ENCODE assay signal across 27 cellular contexts in genomic region chr18:76613058-76613457, GRCh38.
"Had no signal": no experiment of that assay in that cellular context is flagged by ENCODE, and none has a peak within 500 bp of the region (broad histone marks: within the 10 kb centered on the region; RNA-seq: fewer than 3 reads in every experiment).

No MANE protein-coding gene starts in this region.

- H3K27ac Mint-ChIP-seq: activated B cell treated with CpG ODN at 0.5 μM for 24 hours; activated CD8-positive, alpha-beta T cell treated with anti-CD3 and anti-CD28 coated beads for 36 hours; activated naive CD4-positive, alpha-beta T cell treated with anti-CD3 and anti-CD28 coated beads for 36 hours; activated naive CD4-positive, alpha-beta T cell treated with anti-CD3 and anti-CD28 coated beads, Interleukin-2, amount 50 U/mL, for 24 hours; activated naive CD8-positive, alpha-beta T cell treated with anti-CD3 and anti-CD28 coated beads for 36 hours; activated T-helper 17 cell treated with anti-CD3 and anti-CD28 coated beads, Interleukin-2, amount 50 U/mL, for 72 hours; brain; T-helper 1 cell treated with Interleukin-12 subunit alpha and Interleukin-12 subunit beta and Interleukin-4 antibody, amounts not matched to agents 30 μg/mL and 1 μg/mL, for 36 hours had no signal

- H3K36me3 ChIP-seq: ascending aorta, breast epithelium, cardiac muscle cell, colonic mucosa, WERI-Rb-1 had no signal

- H3K4me3 ChIP-seq: ascending aorta, breast epithelium, cardiac muscle cell, colonic mucosa had no signal

- H3K4me3 Mint-ChIP-seq: activated B cell treated with CpG ODN at 0.5 μM for 24 hours; activated CD8-positive, alpha-beta T cell treated with anti-CD3 and anti-CD28 coated beads for 36 hours; activated naive CD4-positive, alpha-beta T cell treated with anti-CD3 and anti-CD28 coated beads for 36 hours; activated naive CD4-positive, alpha-beta T cell treated with anti-CD3 and anti-CD28 coated beads, Interleukin-2, amount 50 U/mL, for 24 hours; activated naive CD8-positive, alpha-beta T cell treated with anti-CD3 and anti-CD28 coated beads for 36 hours; activated T-cell treated with anti-CD3 and anti-CD28 coated beads, Interleukin-2, amount 50 U/mL, for 4 hours; activated T-helper 17 cell treated with anti-CD3 and anti-CD28 coated beads, Interleukin-2, amount 50 U/mL, for 72 hours; brain; T-helper 1 cell treated with Interleukin-12 subunit alpha and Interleukin-12 subunit beta and Interleukin-4 antibody, amounts not matched to agents 30 μg/mL and 1 μg/mL, for 36 hours had no signal

- H3K4me1 ChIP-seq: ascending aorta, breast epithelium, colonic mucosa had no signal

- H3K27me3 ChIP-seq: ascending aorta, breast epithelium, cardiac muscle cell, colonic mucosa had no signal

- H3K9me3 Mint-ChIP-seq: activated B cell treated with CpG ODN at 0.5 μM for 24 hours; activated CD8-positive, alpha-beta T cell treated with anti-CD3 and anti-CD28 coated beads for 36 hours; activated naive CD4-positive, alpha-beta T cell treated with anti-CD3 and anti-CD28 coated beads for 36 hours; activated naive CD4-positive, alpha-beta T cell treated with anti-CD3 and anti-CD28 coated beads, Interleukin-2, amount 50 U/mL, for 24 hours; activated T-cell treated with anti-CD3 and anti-CD28 coated beads, Interleukin-2, amount 50 U/mL, for 4 hours; activated T-helper 17 cell treated with anti-CD3 and anti-CD28 coated beads, Interleukin-2, amount 50 U/mL, for 72 hours; T-helper 1 cell treated with Interleukin-12 subunit alpha and Interleukin-12 subunit beta and Interleukin-4 antibody, amounts not matched to agents 30 μg/mL and 1 μg/mL, for 36 hours had no signal

- H3K27me3 Mint-ChIP-seq: activated naive CD4-positive, alpha-beta T cell treated with anti-CD3 and anti-CD28 coated beads, Interleukin-2, amount 50 U/mL, for 24 hours; brain had no signal

- ATAC-seq: activated CD4-positive, CD25-positive, alpha-beta regulatory T cell treated with anti-CD3 and anti-CD28 coated beads, Interleukin-2, amount 50 U/mL, for 24 hours; activated CD8-positive, alpha-beta T cell treated with anti-CD3 and anti-CD28 coated beads for 36 hours; activated T-cell treated with anti-CD3 and anti-CD28 coated beads, Interleukin-2, amount 50 U/mL, for 4 hours; activated T-helper 17 cell treated with anti-CD3 and anti-CD28 coated beads, Interleukin-2, amount 50 U/mL, for 72 hours; esophagus mucosa had no signal

- DNase-seq: activated B cell treated with CpG ODN at 0.5 μM for 24 hours; activated CD4-positive, alpha-beta T cell treated with anti-CD3 and anti-CD28 coated beads for 48 hours; activated CD4-positive, alpha-beta T cell treated with anti-CD3 and anti-CD28 coated beads, Interleukin-2, amount 50 U/mL, for 1 hour; activated CD4-positive, alpha-beta T cell treated with anti-CD3 and anti-CD28 coated beads, Interleukin-2, amount 50 U/mL, for 48 hours; activated CD8-positive, alpha-beta memory T cell treated with anti-CD3 and anti-CD28 coated beads for 24 hours; activated CD8-positive, alpha-beta T cell treated with anti-CD3 and anti-CD28 coated beads for 36 hours; activated effector memory CD4-positive, alpha-beta T cell treated with Interleukin-2 at 50 U/mL for 16 hours; activated naive CD4-positive, alpha-beta T cell treated with anti-CD3 and anti-CD28 coated beads for 36 hours; activated naive CD8-positive, alpha-beta T cell treated with anti-CD3 and anti-CD28 coated beads for 36 hours; activated T-cell treated with anti-CD3 and anti-CD28 coated beads, Interleukin-2, amount 50 U/mL, for 4 hours; central memory CD4-positive, alpha-beta T cell; cerebellar nuclear complex; colonic mucosa; effector CD8-positive, alpha-beta T cell; foreskin fibroblast; head of caudate nucleus; T-helper 9 cell; WERI-Rb-1 had no signal

- H3K27ac ChIP-seq: ascending aorta, breast epithelium, cardiac muscle cell, colonic mucosa, WERI-Rb-1 had no signal

- H3K36me3 Mint-ChIP-seq: activated naive CD4-positive, alpha-beta T cell treated with anti-CD3 and anti-CD28 coated beads, Interleukin-2, amount 50 U/mL, for 24 hours; activated naive CD8-positive, alpha-beta T cell treated with anti-CD3 and anti-CD28 coated beads for 36 hours; brain had no signal

- H3K4me1 Mint-ChIP-seq: activated B cell treated with CpG ODN at 0.5 μM for 24 hours; activated naive CD4-positive, alpha-beta T cell treated with anti-CD3 and anti-CD28 coated beads, Interleukin-2, amount 50 U/mL, for 24 hours; activated naive CD8-positive, alpha-beta T cell treated with anti-CD3 and anti-CD28 coated beads for 36 hours; activated T-helper 17 cell treated with anti-CD3 and anti-CD28 coated beads, Interleukin-2, amount 50 U/mL, for 72 hours had no signal

- H3K9me3 ChIP-seq: ascending aorta, breast epithelium, colonic mucosa had no signal
